Comparison of ENCODE assay signal across 18 cellular contexts in genomic region chr4:148961526-148961925, GRCh38.
DNase-seq lines count a peak whose midpoint lies in the region; ATAC-seq and TF ChIP-seq lines count a peak whose summit lies in the region.
"Had no signal": no experiment of that assay in that cellular context is flagged by ENCODE, and none has a peak within 500 bp of the region (broad histone marks: within the 10 kb centered on the region; RNA-seq: fewer than 3 reads in every experiment).

No MANE protein-coding gene starts in this region.

- TF ChIP-seq CTCF in OCI-LY3 (IDR thresholded peaks at IDR 0.05; ENCODE audit: low read depth, low read length): no peak

- H2AFZ ChIP-seq in OCI-LY3 (ENCODE audit: low read depth, low read length): peak overlapping the region; percentile 17; the same call in 1 of the 2 replicates
- H2AFZ ChIP-seq: GM23248 had no signal

- no peaks in the 10 kb centered on the region for H3K79me2 ChIP-seq in OCI-LY3 (ENCODE audit: low read length)

- no peak overlapping the region for H3K4me2 ChIP-seq in OCI-LY3 (ENCODE audit: low read length)
- H3K4me2 ChIP-seq: A549 had no signal

- H3K9ac ChIP-seq in OCI-LY3 (ENCODE audit: low read length): no peak overlapping the region
- H3K9ac ChIP-seq in SK-N-MC (ENCODE audit: insufficient read length): no peak overlapping the region
- H3K9ac ChIP-seq: GM23248 had no signal

- H3K36me3 ChIP-seq in OCI-LY3 (replicated peaks; ENCODE audit: low read depth, low read length): no peaks in the 10 kb centered on the region
- H3K36me3 ChIP-seq in SK-N-MC (ENCODE audit: insufficient read depth, low read length): no peaks in the 10 kb centered on the region
- H3K36me3 ChIP-seq: HAP-1 had no signal

- ATAC-seq in left colon (peak; percentile 30), HG03439 (IDR thresholded peaks at IDR 0.05; ENCODE audit: unreplicated experiment) (no peak)
- ATAC-seq in stimulated activated naive CD8-positive, alpha-beta T cell treated with anti-CD3 and anti-CD28 coated beads, Interleukin-15, amount 100 ng/mL, for 72 hours: no peak
- ATAC-seq: A549 had no signal

- H3K9me3 ChIP-seq in OCI-LY3 (ENCODE audit: insufficient read depth, low read length) (no peaks in the 10 kb centered on the region), SK-N-MC (ENCODE audit: low read depth, low read length) (no peaks in the 10 kb centered on the region)
- H3K9me3 ChIP-seq: A549, HAP-1 had no signal

- no peaks in the 10 kb centered on the region for H3K4me1 Mint-ChIP-seq in stimulated activated naive CD8-positive, alpha-beta T cell treated with anti-CD3 and anti-CD28 coated beads, Interleukin-15, amount 100 ng/mL, for 72 hours
- H3K4me1 Mint-ChIP-seq: CD4-positive, alpha-beta memory T cell had no signal

- intact Hi-C loops in left colon (cut with DNase I, micrococcal nuclease): no loop called here

- H3K4me1 ChIP-seq in OCI-LY3 (ENCODE audit: low read length): no peaks in the 10 kb centered on the region
- H3K4me1 ChIP-seq: A549, HAP-1 had no signal

- peaks cover 0 to 12% of the 10 kb centered on the region in 2 donors for H3K9me3 Mint-ChIP-seq in stimulated activated naive CD8-positive, alpha-beta T cell treated with anti-CD3 and anti-CD28 coated beads, Interleukin-15, amount 100 ng/mL, for 72 hours

- DNase-seq in COLO829 (ENCODE audit: low spot score) (peak; percentile 12), SK-N-MC (ENCODE audit: low read depth, low spot score) (peak; percentile 55), left colon (no peak), superior temporal gyrus (ENCODE audit: extremely low spot score) (no peak)
- DNase-seq in stimulated activated naive CD8-positive, alpha-beta T cell treated with anti-CD3 and anti-CD28 coated beads, Interleukin-15, amount 100 ng/mL, for 72 hours: no peak
- no peak for DNase-seq in stimulated activated CD4-positive, alpha-beta T cell treated with anti-CD3 and anti-CD28 coated beads, Interleukin-4, amount 100 ng/mL, for 24 hours
- DNase-seq: AML-193; Calu3; CD4-positive, alpha-beta memory T cell; DMS53; DND-41; GM23248 had no signal

- H3K27ac ChIP-seq in OCI-LY3 (ENCODE audit: low read length): no peak overlapping the region
- H3K27ac ChIP-seq in SK-N-MC: no peak overlapping the region
- H3K27ac ChIP-seq: 22Rv1, A549, C4-2B, GM23248 had no signal

- no peak overlapping the region for H3K4me3 Mint-ChIP-seq in stimulated activated naive CD8-positive, alpha-beta T cell treated with anti-CD3 and anti-CD28 coated beads, Interleukin-15, amount 100 ng/mL, for 72 hours
- H3K4me3 Mint-ChIP-seq: CD4-positive, alpha-beta memory T cell had no signal

- no peaks in the 10 kb centered on the region for H3K27me3 ChIP-seq in OCI-LY3 (ENCODE audit: low read depth, low read length)

- H4K20me1 ChIP-seq in OCI-LY3 (ENCODE audit: insufficient read depth, low read length): no peaks in the 10 kb centered on the region

- H3K4me3 ChIP-seq in OCI-LY3 (ENCODE audit: low read length) (no peak overlapping the region), SK-N-MC (no peak overlapping the region)
- H3K4me3 ChIP-seq: A549, GM23248, HAP-1 had no signal

- no peak overlapping the region for H3K27ac Mint-ChIP-seq in stimulated activated naive CD8-positive, alpha-beta T cell treated with anti-CD3 and anti-CD28 coated beads, Interleukin-15, amount 100 ng/mL, for 72 hours
- H3K27ac Mint-ChIP-seq: CD4-positive, alpha-beta memory T cell had no signal

- H3K27me3 Mint-ChIP-seq in stimulated activated naive CD8-positive, alpha-beta T cell treated with anti-CD3 and anti-CD28 coated beads, Interleukin-15, amount 100 ng/mL, for 72 hours: peaks cover 11% of the 10 kb centered on the region

Comparison
In these comparisons a context has a peak if more than half of its experiments do, and no peak if none do; other contexts are left out.
1. DNase-seq: peak in COLO829 (single experiment) and SK-N-MC (single experiment); none in left colon (0 of 2), stimulated activated naive CD8-positive, alpha-beta T cell treated with anti-CD3 and anti-CD28 coated beads, Interleukin-15, amount 100 ng/mL, for 72 hours (0 of 2), stimulated activated CD4-positive, alpha-beta T cell treated with anti-CD3 and anti-CD28 coated beads, Interleukin-4, amount 100 ng/mL, for 24 hours (single experiment) and superior temporal gyrus (single experiment).